ENCODE assay signal across 16 cellular contexts in genomic region chr1:21861602-21862429, GRCh38. TPM values are rescaled to one million over a fixed set of nuclear protein-coding genes. Genes with fewer than 3 reads are reported as not detected.
DNase-seq lines count a peak whose midpoint lies in the region; ATAC-seq, FAIRE-seq and TF ChIP-seq lines count a peak whose summit lies in the region.
"Had no signal": no experiment of that assay in that cellular context is flagged by ENCODE, and none has a peak within 500 bp of the region (broad histone marks: within the 10 kb centered on the region; RNA-seq: fewer than 3 reads in every experiment).

No MANE protein-coding gene starts in this region.

- no peak overlapping the region for H3K4me3 ChIP-seq in AG04449 (ENCODE audit: low read depth, low read length)
- no peak overlapping the region for H3K4me3 ChIP-seq in bronchial epithelial cell (ENCODE audit: low read depth, low read length)
- no peak overlapping the region for H3K4me3 ChIP-seq in mesenchymal stem cell (ENCODE audit: insufficient read depth in 1 of 2, low read depth in 1 of 2, low read length in 2 of 2)
- no peak overlapping the region for H3K4me3 ChIP-seq in dorsolateral prefrontal cortex
- H3K4me3 ChIP-seq: GM23338 had no signal

- FAIRE-seq in HTR-8/SVneo (lab: Jason Lieb, UNC) (no peak), bronchial epithelial cell (lab: Jason Lieb, UNC) (no peak)
- FAIRE-seq: G401.6 had no signal

- H3K4me3 Mint-ChIP-seq in T-cell, result no peak overlapping the region
- H3K4me3 Mint-ChIP-seq: activated B cell treated with CpG ODN at 0.5 μM for 24 hours; GM23338; naive thymus-derived CD4-positive, alpha-beta T cell; stimulated activated effector memory CD8-positive, alpha-beta T cell treated with anti-CD3 and anti-CD28 coated beads, Interleukin-12 subunit alpha, Interleukin-12 subunit beta, amount 100 ng/mL, for 72 hours had no signal

- POLR2A ChIA-PET in AG04449 (lab: Yijun Ruan, JAX) (interaction anchor here (0.9 kb wide), 1 partner anchor 80 kb away, joined by 3 read pairs; no protein-coding TSS in a partner anchor), T-cell (lab: Charles Lee) (no interaction called here)

- H3K27ac ChIP-seq in mesenchymal stem cell (ENCODE audit: low read length, poor library complexity, severe bottlenecking) (no peak overlapping the region), dorsolateral prefrontal cortex (no peak overlapping the region)

- TF ChIP-seq CTCF in AG04449 (IDR thresholded peaks at IDR 0.05; ENCODE audit: insufficient read depth, low read length, missing control alignments), result no peak
- TF ChIP-seq CTCF in bronchial epithelial cell (IDR thresholded peaks at IDR 0.05; ENCODE audit: insufficient read depth, low read length, severe bottlenecking), result no peak
- no peak for TF ChIP-seq CTCF in dorsolateral prefrontal cortex (IDR thresholded peaks at IDR 0.05 in 54 of 56, conservative IDR thresholded peaks at IDR 0.05 in 2 of 56; ENCODE audit: low read depth in 1 of 56, partially characterized antibody in 56 of 56)

- H2AFZ ChIP-seq in mesenchymal stem cell (ENCODE audit: low read depth, low read length), result no peak overlapping the region
- H2AFZ ChIP-seq: GM23338 had no signal

- WGBS in mesenchymal stem cell, result 81% methylated on average over 18 of the region's 19 CpGs

- H2BK12ac ChIP-seq in mesenchymal stem cell (ENCODE audit: low read length in 2 of 2), result no peak overlapping the region

- peak overlapping the region; percentile 19 for H4K91ac ChIP-seq in mesenchymal stem cell (ENCODE audit: low read length)

- H3K23ac ChIP-seq in mesenchymal stem cell (ENCODE audit: low read length in 2 of 2), result no peak overlapping the region

- H3K4me1 Mint-ChIP-seq in T-cell, result no peaks in the 10 kb centered on the region

- no peak overlapping the region for H2BK15ac ChIP-seq in mesenchymal stem cell (ENCODE audit: low read depth, poor library complexity, severe bottlenecking)

- ATAC-seq in T-cell (replicated peaks in 1 of 4), result no peak
- ATAC-seq: GM23338; naive thymus-derived CD4-positive, alpha-beta T cell; stimulated activated effector memory CD8-positive, alpha-beta T cell treated with anti-CD3 and anti-CD28 coated beads, Interleukin-12 subunit alpha, Interleukin-12 subunit beta, amount 100 ng/mL, for 72 hours had no signal

- H3K4ac ChIP-seq in mesenchymal stem cell (ENCODE audit: low read depth in 1 of 2, low read length in 2 of 2), result no peak overlapping the region

- intact Hi-C loops in dorsolateral prefrontal cortex (cut with DNase I), result no loop called here

- H3K14ac ChIP-seq in mesenchymal stem cell (ENCODE audit: low read length in 2 of 2), result peak overlapping the region in 1 of 2 experiments; percentile 19

- no peak overlapping the region for H3K4me2 ChIP-seq in mesenchymal stem cell (ENCODE audit: low read length, poor library complexity, severe bottlenecking)
- H3K4me2 ChIP-seq: GM23338 had no signal

- no peak overlapping the region for H3K27ac Mint-ChIP-seq in T-cell
- H3K27ac Mint-ChIP-seq: activated B cell treated with CpG ODN at 0.5 μM for 24 hours; activated T-helper 2 cell treated with anti-CD3 and anti-CD28 coated beads, Interferon-gamma antibody, Interleukin-2, Interleukin-4, amounts not matched to agents 10 μg/mL and 5 μg/mL and 100 μg/mL, durations not matched to agents 14 hours and 24 hours and 36 hours; GM23338; naive thymus-derived CD4-positive, alpha-beta T cell; stimulated activated effector memory CD8-positive, alpha-beta T cell treated with anti-CD3 and anti-CD28 coated beads, Interleukin-12 subunit alpha, Interleukin-12 subunit beta, amount 100 ng/mL, for 72 hours had no signal

- no peak overlapping the region for H3K18ac ChIP-seq in mesenchymal stem cell (ENCODE audit: low read depth in 1 of 2, low read length in 2 of 2)

- H2BK5ac ChIP-seq in mesenchymal stem cell (ENCODE audit: low read depth, low read length, poor library complexity, severe bottlenecking), result no peak overlapping the region

- no peak overlapping the region for H3K9ac ChIP-seq in mesenchymal stem cell (ENCODE audit: low read length)

- H3K27me3 ChIP-seq in bronchial epithelial cell (ENCODE audit: control insufficient read depth, insufficient read depth, low read length) (no peaks in the 10 kb centered on the region), mesenchymal stem cell (ENCODE audit: control insufficient read depth in 1 of 2, insufficient read depth in 1 of 2, low read length in 2 of 2) (no peaks in the 10 kb centered on the region), dorsolateral prefrontal cortex (no peaks in the 10 kb centered on the region)

- DNase-seq in AG04449 (ENCODE audit: low read depth, low spot score) (peak; percentile 33), HTR-8/SVneo (ENCODE audit: insufficient read length, low spot score) (peak; percentile 51), bronchial epithelial cell (ENCODE audit: low read depth) (peak; percentile 28), mesenchymal stem cell (peak; percentile 62), T-cell (no peak), COR-L47 (lab: John Stamatoyannopoulos, UW) (no peak), dorsolateral prefrontal cortex (no peak), NCI-H82 (lab: John Stamatoyannopoulos, UW) (no peak)
- DNase-seq: activated B cell treated with CpG ODN at 0.5 μM for 24 hours; Karpas-422; naive thymus-derived CD4-positive, alpha-beta T cell; RPMI8226 had no signal

- H3K36me3 ChIP-seq in bronchial epithelial cell (ENCODE audit: control insufficient read depth, insufficient read depth, low read length), result peaks cover 48% of the 10 kb centered on the region
- H3K36me3 ChIP-seq in mesenchymal stem cell (ENCODE audit: control insufficient read depth in 1 of 2, insufficient read depth in 2 of 2, low read depth in 1 of 2, low read length in 2 of 2), result peaks cover 86 to 91% of the 10 kb centered on the region in 2 experiments

- no peaks in the 10 kb centered on the region for H3K9me3 ChIP-seq in mesenchymal stem cell (ENCODE audit: control insufficient read depth, low read length)

- H3K79me1 ChIP-seq in mesenchymal stem cell (replicated peaks; ENCODE audit: low read length, poor library complexity, severe bottlenecking), result peaks cover 36% of the 10 kb centered on the region

- peak overlapping the region; percentile 0 for H4K8ac ChIP-seq in mesenchymal stem cell (ENCODE audit: low read length)

- H2BK120ac ChIP-seq in mesenchymal stem cell (ENCODE audit: low read depth, low read length), result no peak overlapping the region

- no peaks in the 10 kb centered on the region for H3K36me3 Mint-ChIP-seq in T-cell
- H3K36me3 Mint-ChIP-seq: stimulated activated effector memory CD8-positive, alpha-beta T cell treated with anti-CD3 and anti-CD28 coated beads, Interleukin-12 subunit alpha, Interleukin-12 subunit beta, amount 100 ng/mL, for 72 hours had no signal

- H3K9me3 Mint-ChIP-seq in T-cell, result no peaks in the 10 kb centered on the region
- H3K9me3 Mint-ChIP-seq: activated B cell treated with CpG ODN at 0.5 μM for 24 hours; activated T-helper 2 cell treated with anti-CD3 and anti-CD28 coated beads, Interferon-gamma antibody, Interleukin-2, Interleukin-4, amounts not matched to agents 10 μg/mL and 5 μg/mL and 100 μg/mL, durations not matched to agents 14 hours and 24 hours and 36 hours; GM23338; stimulated activated effector memory CD8-positive, alpha-beta T cell treated with anti-CD3 and anti-CD28 coated beads, Interleukin-12 subunit alpha, Interleukin-12 subunit beta, amount 100 ng/mL, for 72 hours had no signal

- H2AK5ac ChIP-seq in mesenchymal stem cell (ENCODE audit: low read length, severe bottlenecking), result no peak overlapping the region

- CTCF ChIA-PET in AG04449 (lab: Yijun Ruan, JAX), result interaction anchor here (0.7 to 1.3 kb wide), 2 partner anchors 101 to 102 kb away, joined by 3 read pairs; no protein-coding TSS in a partner anchor
- CTCF ChIA-PET in T-cell (lab: Charles Lee), result no interaction called here

- H3K27me3 Mint-ChIP-seq in T-cell, result no peaks in the 10 kb centered on the region
- H3K27me3 Mint-ChIP-seq: activated B cell treated with CpG ODN at 0.5 μM for 24 hours; naive thymus-derived CD4-positive, alpha-beta T cell had no signal

- H3K4me1 ChIP-seq in mesenchymal stem cell (ENCODE audit: control insufficient read depth, insufficient read depth, low read depth, low read length), result peaks cover 21% of the 10 kb centered on the region

RNA-seq across cellular contexts. Expression of gene LDLRAD2, which starts 49.8 kb away (rescaled TPM):
- total RNA-seq in bronchial epithelial cell, result under 0.01 TPM in 1 of 2 replicates, not detected in the other
- 0.25 TPM for polyA plus RNA-seq in mesenchymal stem cell (2013, experiment 1 of 2)
- polyA plus RNA-seq in mesenchymal stem cell (2013, experiment 2 of 2), result 0.23 TPM
- total RNA-seq in T-cell, result under 1 TPM in 2 of 5 donors, not detected in 3; 0.07 to 0.13 TPM
- total RNA-seq in dorsolateral prefrontal cortex, result 1 to 10 TPM in 10 of 120 experiments, under 1 TPM in 102, not detected in 8; 0.11 to 1.7 (median 0.48) TPM
- total RNA-seq: activated T-helper 2 cell treated with anti-CD3 and anti-CD28 coated beads, Interferon-gamma antibody, Interleukin-2, Interleukin-4, amounts not matched to agents 10 μg/mL and 5 μg/mL and 100 μg/mL, durations not matched to agents 14 hours and 24 hours and 36 hours had no signal
- polyA plus RNA-seq: naive thymus-derived CD4-positive, alpha-beta T cell had no signal

Comparison
In these comparisons a context has a peak if more than half of its experiments do, and no peak if none do; other contexts are left out.
1. DNase-seq: peak in AG04449 (single experiment), HTR-8/SVneo (single experiment), bronchial epithelial cell (single experiment) and mesenchymal stem cell (single experiment); none in T-cell (0 of 34), COR-L47 (single experiment), dorsolateral prefrontal cortex (0 of 10) and NCI-H82 (single experiment).